ENCODE assay signal across 1 cellular context in the genomic region with DNA sequence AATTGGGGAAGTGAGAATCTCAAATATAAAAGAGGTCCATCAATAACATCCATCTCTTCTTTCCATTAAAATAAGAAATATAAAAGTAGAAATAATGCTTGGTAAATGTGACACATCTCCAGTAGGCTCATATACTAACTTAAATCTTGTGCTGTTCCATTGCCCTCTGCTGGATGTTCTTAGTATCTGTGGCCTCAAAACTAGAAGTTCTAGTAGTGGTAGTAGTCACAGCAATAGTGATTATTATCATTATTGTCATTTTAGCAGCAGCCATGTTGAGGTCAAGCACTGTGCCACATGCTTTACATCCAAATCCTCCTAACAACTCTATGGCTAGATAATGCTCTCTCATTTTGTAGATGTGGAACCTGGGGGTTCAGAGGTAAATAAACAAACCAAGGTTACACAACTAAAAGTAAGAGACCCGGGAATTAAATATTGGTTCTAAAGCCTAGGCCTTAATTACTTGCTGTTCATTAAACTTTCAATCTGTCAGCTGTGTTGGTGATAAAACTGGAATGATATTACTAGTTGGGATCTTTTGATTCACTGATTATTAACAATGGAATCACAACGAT.
TF ChIP-seq lines count a peak whose summit lies in the region.

No MANE protein-coding gene starts in this region.

TF ChIP-seq in HCT116, 20 proteins besides CTCF, POLR2A, EP300 and RAD21:
- TF ChIP-seq POLR2AphosphoS5 (IDR thresholded peaks at IDR 0.05; ENCODE audit: low read depth, low read length) (no peak), ZFX (IDR thresholded peaks at IDR 0.05) (no peak)
